ENCODE assay signal across 34 cellular contexts in genomic region chr6:138397128-138397814, GRCh38. TPM values are rescaled to one million over a fixed set of nuclear protein-coding genes. Genes with fewer than 3 reads are reported as not detected.
A peak's percentile ranks its signal among the peaks of the same experiment; 100 is the strongest.
DNase-seq lines count a peak whose midpoint lies in the region; ATAC-seq and TF ChIP-seq lines count a peak whose summit lies in the region.
"Had no signal": no experiment of that assay in that cellular context is flagged by ENCODE, and none has a peak within 500 bp of the region (broad histone marks: within the 10 kb centered on the region; RNA-seq: fewer than 3 reads in every experiment).

No MANE protein-coding gene starts in this region.

- peaks cover 5% of the 10 kb centered on the region for H3K4me1 Mint-ChIP-seq in MCF 10A (ENCODE audit: insufficient read depth, unreplicated experiment)
- no peaks in the 10 kb centered on the region for H3K4me1 Mint-ChIP-seq in activated CD4-positive, alpha-beta memory T cell treated with anti-CD3 and anti-CD28 coated beads for 36 hours (ENCODE audit: low read depth)
- H3K4me1 Mint-ChIP-seq: activated T-helper 17 cell treated with anti-CD3 and anti-CD28 coated beads, Interleukin-2, amount 50 U/mL, for 72 hours; immature natural killer cell had no signal

- no peak overlapping the region for H3K27ac Mint-ChIP-seq in MCF 10A (ENCODE audit: low read depth, unreplicated experiment)
- no peak overlapping the region for H3K27ac Mint-ChIP-seq in activated CD4-positive, alpha-beta memory T cell treated with anti-CD3 and anti-CD28 coated beads for 36 hours
- H3K27ac Mint-ChIP-seq: activated CD4-positive, alpha-beta T cell treated with anti-CD3 and anti-CD28 coated beads, Interleukin-2, amount 10 ng/mL, durations not matched to agents 24 days and 14 days; activated CD8-positive, alpha-beta memory T cell treated with anti-CD3 and anti-CD28 coated beads, Interleukin-2, amount 10 ng/mL, durations not matched to agents 7 days and 5 days; activated naive CD8-positive, alpha-beta T cell; activated T-helper 17 cell treated with anti-CD3 and anti-CD28 coated beads, Interleukin-2, amount 50 U/mL, for 72 hours; CD14-positive monocyte; H9; immature natural killer cell; T-helper 1 cell treated with Interleukin-12 subunit alpha and Interleukin-12 subunit beta and Interleukin-4 antibody, amounts not matched to agents 30 μg/mL and 1 μg/mL, for 36 hours had no signal

- TF ChIP-seq CTCF in MCF 10A (IDR thresholded peaks at IDR 0.05; ENCODE audit: unreplicated experiment) (no peak), breast epithelium (IDR thresholded peaks at IDR 0.05) (no peak), IMR-90 (conservative IDR thresholded peaks at IDR 0.05; ENCODE audit: low read depth, low read length) (no peak), esophagus muscularis mucosa (IDR thresholded peaks at IDR 0.05) (no peak)

- ATAC-seq in IMR-90 (ENCODE audit: low read depth) (peak; percentile 72), HG03520 (IDR thresholded peaks at IDR 0.05; ENCODE audit: unreplicated experiment) (no peak), HG02678 (IDR thresholded peaks at IDR 0.05; ENCODE audit: unreplicated experiment) (no peak)
- ATAC-seq: activated CD8-positive, alpha-beta memory T cell treated with anti-CD3 and anti-CD28 coated beads, Interleukin-2, amount 10 ng/mL, durations not matched to agents 7 days and 5 days; activated T-helper 17 cell treated with anti-CD3 and anti-CD28 coated beads, Interleukin-2, amount 50 U/mL, for 72 hours; Panc1 had no signal

- in situ Hi-C loops in IMR-90 (cut with MboI; ENCODE audit: low sequenced_read_pairs), result no loop called here

- H4K91ac ChIP-seq in IMR-90 (ENCODE audit: insufficient read depth, low read depth, low read length), result no peak overlapping the region

- no peak for TF ChIP-seq RAD21 in IMR-90 (IDR thresholded peaks at IDR 0.05; ENCODE audit: low read length)

- no peak overlapping the region for H2BK15ac ChIP-seq in IMR-90 (ENCODE audit: low read depth, low read length)

- no peak overlapping the region for H3K18ac ChIP-seq in IMR-90 (ENCODE audit: low read depth, low read length)

- DNase-seq in MCF 10A (ENCODE audit: unreplicated experiment) (peak; percentile 45), breast epithelium (ENCODE audit: low spot score in 2 of 2) (no peak), IMR-90 (peak; percentile 32), esophagus muscularis mucosa (ENCODE audit: extremely low spot score) (peak; percentile 34), myocyte (ENCODE audit: low read depth) (peak; percentile 72)
- DNase-seq in activated CD4-positive, alpha-beta memory T cell treated with anti-CD3 and anti-CD28 coated beads for 36 hours, result no peak
- DNase-seq: ACHN; activated CD4-positive, alpha-beta T cell treated with anti-CD3 and anti-CD28 coated beads, Interleukin-2, amount 10 ng/mL, durations not matched to agents 24 days and 14 days; activated CD8-positive, alpha-beta memory T cell treated with anti-CD3 and anti-CD28 coated beads, Interleukin-2, amount 10 ng/mL, durations not matched to agents 7 days and 5 days; effector CD8-positive, alpha-beta T cell; GDM1; H9; immature natural killer cell; KG1; NCI-H1048; NCI-H2029; NCI-H510A; small intestine; stimulated activated CD4-positive, alpha-beta T cell treated with anti-CD3 and anti-CD28 coated beads, Interleukin-2, amount 100 ng/mL, for 48 hours; stimulated activated naive CD4-positive, alpha-beta T cell; testis; uterus had no signal

- no peak overlapping the region for H2BK20ac ChIP-seq in IMR-90 (ENCODE audit: low read depth, low read length)

- H2BK5ac ChIP-seq in IMR-90 (ENCODE audit: low read depth, low read length, poor library complexity, severe bottlenecking), result no peak overlapping the region

- H3K9me3 ChIP-seq in breast epithelium (no peaks in the 10 kb centered on the region), IMR-90 (ENCODE audit: control insufficient read depth, insufficient read depth, low read length) (no peaks in the 10 kb centered on the region), esophagus muscularis mucosa (no peaks in the 10 kb centered on the region)
- H3K9me3 ChIP-seq: testis, uterus had no signal

- H4K8ac ChIP-seq in IMR-90 (ENCODE audit: low read depth in 2 of 2, low read length in 2 of 2), result no peak overlapping the region

- H3K4me1 ChIP-seq in breast epithelium (no peaks in the 10 kb centered on the region), IMR-90 (ENCODE audit: control insufficient read depth, insufficient read depth, low read length) (peaks cover 6% of the 10 kb centered on the region), esophagus muscularis mucosa (peaks cover 0 to 4% (median 0%) of the 10 kb centered on the region in 4 donors)
- H3K4me1 ChIP-seq: testis, uterus had no signal

- H3K56ac ChIP-seq in IMR-90 (ENCODE audit: extremely low read depth, insufficient read depth, low read length), result no peak overlapping the region

- H2AFZ ChIP-seq in IMR-90 (replicated peaks; ENCODE audit: low read length, poor library complexity), result peak overlapping the region; percentile 4

- no peaks in the 10 kb centered on the region for H3K9me3 Mint-ChIP-seq in MCF 10A (ENCODE audit: unreplicated experiment)
- H3K9me3 Mint-ChIP-seq in activated CD4-positive, alpha-beta memory T cell treated with anti-CD3 and anti-CD28 coated beads for 36 hours, result no peaks in the 10 kb centered on the region
- H3K9me3 Mint-ChIP-seq: activated T-helper 17 cell treated with anti-CD3 and anti-CD28 coated beads, Interleukin-2, amount 50 U/mL, for 72 hours; H9; immature natural killer cell; T-helper 1 cell treated with Interleukin-12 subunit alpha and Interleukin-12 subunit beta and Interleukin-4 antibody, amounts not matched to agents 30 μg/mL and 1 μg/mL, for 36 hours had no signal

- no peak overlapping the region for H2BK120ac ChIP-seq in IMR-90 (ENCODE audit: low read depth, low read length)

- POLR2A ChIA-PET in MCF 10A (lab: Yijun Ruan, JAX) (no interaction called here), IMR-90 (lab: Charles Lee; ENCODE audit: unreplicated experiment) (no interaction called here)
- POLR2A ChIA-PET in activated CD4-positive, alpha-beta memory T cell treated with anti-CD3 and anti-CD28 coated beads for 36 hours (lab: Charles Lee), result no interaction called here

- H3K23ac ChIP-seq in IMR-90 (ENCODE audit: low read depth, low read length), result no peak overlapping the region

- no peak overlapping the region for H2AK5ac ChIP-seq in IMR-90 (ENCODE audit: low read depth, low read length)

- H3K27me3 Mint-ChIP-seq in MCF 10A (ENCODE audit: insufficient read depth, unreplicated experiment), result no peaks in the 10 kb centered on the region
- peaks cover 2% of the 10 kb centered on the region for H3K27me3 Mint-ChIP-seq in activated CD4-positive, alpha-beta memory T cell treated with anti-CD3 and anti-CD28 coated beads for 36 hours

- intact Hi-C loops in MCF 10A (cut with micrococcal nuclease), result no loop called here
- intact Hi-C loops in breast epithelium (cut with DNase I; ENCODE audit: low total_unique reads), result no loop called here
- intact Hi-C loops in IMR-90 (cut with micrococcal nuclease), result loop anchor here (2.0 kb wide), 1 partner anchor 280 kb away; no protein-coding TSS in a partner anchor
- intact Hi-C loops in esophagus muscularis mucosa (cut with DNase I), result no loop called here
- intact Hi-C loops in activated CD4-positive, alpha-beta memory T cell treated with anti-CD3 and anti-CD28 coated beads for 36 hours (cut with micrococcal nuclease), result no loop called here

- H3K9me1 ChIP-seq in IMR-90 (ENCODE audit: insufficient read depth, low read length), result no peaks in the 10 kb centered on the region; the same call in 1 of the 2 replicates

- no peak overlapping the region for H3K4ac ChIP-seq in IMR-90 (ENCODE audit: low read depth, low read length)

- no peak overlapping the region for H4K5ac ChIP-seq in IMR-90 (ENCODE audit: low read depth, low read length)

- H3K4me2 ChIP-seq in IMR-90 (ENCODE audit: low read depth, low read length), result no peak overlapping the region

- CTCF ChIA-PET in MCF 10A (lab: Yijun Ruan, JAX), result interaction anchor here (0.7 kb wide), 1 partner anchor 483 kb away, joined by 3 read pairs; no protein-coding TSS in a partner anchor
- CTCF ChIA-PET in IMR-90 (lab: Yijun Ruan, JAX), result interaction anchor here (0.5 to 1.3 kb wide), 2 partner anchors 281 to 284 kb away, joined by 3 to 5 read pairs; no protein-coding TSS in a partner anchor
- CTCF ChIA-PET in activated CD4-positive, alpha-beta memory T cell treated with anti-CD3 and anti-CD28 coated beads for 36 hours (lab: Charles Lee), result no interaction called here

- BruUV-seq in MCF 10A (replicated peaks; lab: Mats Ljungman, UMichigan) (no TSS peak), IMR-90 (replicated peaks; lab: Mats Ljungman, UMichigan) (no TSS peak)

- no peak for TF ChIP-seq EP300 in esophagus muscularis mucosa (IDR thresholded peaks at IDR 0.05)

- H3K36me3 ChIP-seq in breast epithelium (no peaks in the 10 kb centered on the region), IMR-90 (ENCODE audit: control insufficient read depth, insufficient read depth, low read length) (no peaks in the 10 kb centered on the region), esophagus muscularis mucosa (no peaks in the 10 kb centered on the region)
- H3K36me3 ChIP-seq: uterus had no signal

- no peaks in the 10 kb centered on the region for H3K36me3 Mint-ChIP-seq in MCF 10A (ENCODE audit: insufficient read depth, unreplicated experiment)
- no peaks in the 10 kb centered on the region for H3K36me3 Mint-ChIP-seq in activated CD4-positive, alpha-beta memory T cell treated with anti-CD3 and anti-CD28 coated beads for 36 hours
- H3K36me3 Mint-ChIP-seq: activated CD8-positive, alpha-beta memory T cell treated with anti-CD3 and anti-CD28 coated beads, Interleukin-2, amount 10 ng/mL, durations not matched to agents 7 days and 5 days; activated naive CD8-positive, alpha-beta T cell; immature natural killer cell had no signal

- no CpG with 5 or more reads among the region's 7 CpGs for WGBS in IMR-90 (ENCODE audit: extremely low coverage in 2 of 2, insufficient read length in 1 of 2), 2 experiments
- 83% methylated on average over 7 of the region's 7 CpGs for WGBS in esophagus muscularis mucosa

- H3K4me3 ChIP-seq in breast epithelium (no peak overlapping the region), IMR-90 (ENCODE audit: insufficient read depth, low read depth, low read length) (no peak overlapping the region), esophagus muscularis mucosa (no peak overlapping the region)
- H3K4me3 ChIP-seq: testis, uterus had no signal

- dilution Hi-C loops in IMR-90 (cut with HindIII; ENCODE audit: low sequenced_read_pairs, unreplicated experiment), result no loop called here

- no peaks in the 10 kb centered on the region for H3K79me1 ChIP-seq in IMR-90 (ENCODE audit: low read depth in 1 of 2, low read length in 2 of 2)

- no peak overlapping the region for H3K27ac ChIP-seq in breast epithelium
- no peak overlapping the region for H3K27ac ChIP-seq in IMR-90 (ENCODE audit: insufficient read depth, low read length)
- no peak overlapping the region for H3K27ac ChIP-seq in esophagus muscularis mucosa (replicated peaks in 1 of 4)
- H3K27ac ChIP-seq: testis, uterus had no signal

- no peak overlapping the region for H3K4me3 Mint-ChIP-seq in MCF 10A (ENCODE audit: unreplicated experiment)
- H3K4me3 Mint-ChIP-seq in activated CD4-positive, alpha-beta memory T cell treated with anti-CD3 and anti-CD28 coated beads for 36 hours, result no peak overlapping the region
- H3K4me3 Mint-ChIP-seq: activated CD4-positive, alpha-beta T cell treated with anti-CD3 and anti-CD28 coated beads, Interleukin-2, amount 10 ng/mL, durations not matched to agents 24 days and 14 days; activated CD8-positive, alpha-beta memory T cell treated with anti-CD3 and anti-CD28 coated beads, Interleukin-2, amount 10 ng/mL, durations not matched to agents 7 days and 5 days; activated naive CD8-positive, alpha-beta T cell; activated T-helper 17 cell treated with anti-CD3 and anti-CD28 coated beads, Interleukin-2, amount 50 U/mL, for 72 hours; CD14-positive monocyte; H9; immature natural killer cell; T-helper 1 cell treated with Interleukin-12 subunit alpha and Interleukin-12 subunit beta and Interleukin-4 antibody, amounts not matched to agents 30 μg/mL and 1 μg/mL, for 36 hours had no signal

- no peak overlapping the region for H2AK9ac ChIP-seq in IMR-90 (replicated peaks; ENCODE audit: low read depth, low read length, poor library complexity)

- H3K14ac ChIP-seq in IMR-90 (replicated peaks; ENCODE audit: low read depth, low read length), result no peak overlapping the region

- no peaks in the 10 kb centered on the region for H4K20me1 ChIP-seq in IMR-90 (ENCODE audit: insufficient read depth, low read length)

- no peak overlapping the region for H3K9ac ChIP-seq in IMR-90 (ENCODE audit: low read depth, low read length)

- H3K27me3 ChIP-seq in breast epithelium (no peaks in the 10 kb centered on the region), IMR-90 (ENCODE audit: control insufficient read depth, insufficient read depth, low read length) (peaks cover 4% of the 10 kb centered on the region; the same call in 1 of the 2 replicates), esophagus muscularis mucosa (no peaks in the 10 kb centered on the region)
- H3K27me3 ChIP-seq: testis, uterus had no signal

- no peak for TF ChIP-seq POLR2A in breast epithelium (IDR thresholded peaks at IDR 0.05)
- no peak for TF ChIP-seq POLR2A in IMR-90 (IDR thresholded peaks at IDR 0.05; ENCODE audit: low read depth, low read length)
- TF ChIP-seq POLR2A in esophagus muscularis mucosa (IDR thresholded peaks at IDR 0.05; ENCODE audit: low read depth), result no peak

RNA-seq across cellular contexts. Expression of gene HEBP2, which starts 6.8 kb away (rescaled TPM):
- total RNA-seq in MCF 10A (2022), result 71.2 and 89.7 TPM in 2 replicates
- total RNA-seq in breast epithelium, result 100 to 1,000 TPM in 1 of 3 donors, 10 to 100 TPM in 2; 66.2 to 321 (median 72.6) TPM
- 3.9 and 5.6 TPM in 2 replicates for total RNA-seq in IMR-90 (2012; rRNA removed)
- 6.1 and 14.9 TPM in 2 replicates for polyA plus RNA-seq in IMR-90 (2012; rRNA removed)
- polyA plus RNA-seq in IMR-90 (2012; cell fraction: cytosol; rRNA removed), result 5.5 and 37.5 TPM in 2 replicates
- 8.6 and 15.1 TPM in 2 replicates for polyA plus RNA-seq in IMR-90 (2012; cell fraction: nucleus; rRNA removed; ENCODE audit: low replicate concordance)
- total RNA-seq in esophagus muscularis mucosa, result 100 to 1,000 TPM in 2 of 4 donors, 10 to 100 TPM in 2; 90.1 to 135 (median 104) TPM
- total RNA-seq in myocyte, result 32.8 and 38.7 TPM in 2 replicates
- 27.1 TPM for polyA plus RNA-seq in myocyte (2012)
- total RNA-seq in activated CD4-positive, alpha-beta memory T cell treated with anti-CD3 and anti-CD28 coated beads for 36 hours, result 10 to 100 TPM; 49.5 to 49.6 TPM

RNA-seq across cellular contexts. Expression of gene SMIM28, which starts 19.6 kb away (rescaled TPM):
- total RNA-seq in MCF 10A (2022), result not detected in 2 replicates
- total RNA-seq in breast epithelium, result not detected
- total RNA-seq in IMR-90 (2012; rRNA removed), result not detected in 2 replicates
- not detected in 2 replicates for polyA plus RNA-seq in IMR-90 (2012; rRNA removed)
- not detected in 2 replicates for polyA plus RNA-seq in IMR-90 (2012; cell fraction: cytosol; rRNA removed)
- not detected in 2 replicates for polyA plus RNA-seq in IMR-90 (2012; cell fraction: nucleus; rRNA removed; ENCODE audit: low replicate concordance)
- total RNA-seq in esophagus muscularis mucosa, result under 1 TPM in 1 of 4 donors, not detected in 3; 0.50 TPM
- total RNA-seq in myocyte, result not detected in 2 replicates
- polyA plus RNA-seq in myocyte (2012), result not detected
- not detected for total RNA-seq in activated CD4-positive, alpha-beta memory T cell treated with anti-CD3 and anti-CD28 coated beads for 36 hours
- total RNA-seq: activated CD4-positive, alpha-beta T cell treated with anti-CD3 and anti-CD28 coated beads, Interleukin-2, amount 10 ng/mL, durations not matched to agents 24 days and 14 days; activated CD8-positive, alpha-beta memory T cell treated with anti-CD3 and anti-CD28 coated beads, Interleukin-2, amount 10 ng/mL, durations not matched to agents 7 days and 5 days; activated T-helper 17 cell treated with anti-CD3 and anti-CD28 coated beads, Interleukin-2, amount 50 U/mL, for 72 hours; H9; liver; mucosa of gallbladder; posterior vena cava; SK-MEL-5; testis; uterus had no signal
- polyA plus RNA-seq: CD14-positive monocyte, esophagus, immature natural killer cell, liver had no signal

Comparison
In these comparisons a context has a peak if more than half of its experiments do, and no peak if none do; other contexts are left out.
1. DNase-seq: peak in MCF 10A (single experiment), IMR-90 (single experiment), esophagus muscularis mucosa (single experiment) and myocyte (single experiment); none in breast epithelium (0 of 2) and activated CD4-positive, alpha-beta memory T cell treated with anti-CD3 and anti-CD28 coated beads for 36 hours (single experiment).